In the genomic region with DNA sequence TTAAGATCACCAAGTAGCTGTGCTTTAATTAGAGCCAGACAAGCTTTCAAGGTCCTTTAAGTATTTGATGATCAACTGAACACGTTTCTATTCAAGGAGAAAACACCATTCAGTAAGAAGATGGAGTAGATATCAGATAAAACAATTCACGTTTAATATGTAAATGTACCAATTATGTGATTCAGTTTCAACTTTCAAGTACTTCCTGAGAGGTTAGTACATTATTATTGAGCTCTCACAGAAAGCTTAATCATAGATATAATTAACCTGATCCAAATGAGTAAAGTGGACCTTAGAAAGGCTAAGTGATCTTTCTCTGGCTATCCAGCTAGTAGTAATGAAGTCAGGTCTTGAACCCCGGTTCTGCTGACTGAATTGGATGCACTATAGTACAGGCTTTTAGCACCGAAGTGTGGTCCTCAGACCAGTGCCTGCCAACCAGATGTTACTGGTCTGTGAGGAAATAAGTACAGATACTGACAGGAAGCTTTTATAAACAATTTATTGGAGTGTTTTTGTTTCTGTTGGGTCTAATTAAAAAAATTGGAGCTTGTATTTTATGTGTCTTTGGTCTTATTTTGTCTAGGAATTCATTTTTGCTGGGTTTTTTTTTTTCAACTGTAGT, we compare ENCODE assay signal across 17 cellular contexts.
DNase-seq lines count a peak whose midpoint lies in the region; ATAC-seq, FAIRE-seq and TF ChIP-seq lines count a peak whose summit lies in the region.
"Had no signal": no experiment of that assay in that cellular context is flagged by ENCODE, and none has a peak within 500 bp of the region (broad histone marks: within the 10 kb centered on the region; RNA-seq: fewer than 3 reads in every experiment).

No MANE protein-coding gene starts in this region.

- H3K27me3 Mint-ChIP-seq in activated naive CD8-positive, alpha-beta T cell: no peaks in the 10 kb centered on the region
- no peaks in the 10 kb centered on the region for H3K27me3 Mint-ChIP-seq in memory B cell
- H3K27me3 Mint-ChIP-seq: activated naive CD8-positive, alpha-beta T cell treated with anti-CD3 and anti-CD28 coated beads, Interleukin-2, amount 10 ng/mL, durations not matched to agents 7 days and 5 days; CD8-positive, alpha-beta memory T cell had no signal

- peak overlapping the region; percentile 86 for H3K27ac Mint-ChIP-seq in activated naive CD8-positive, alpha-beta T cell
- peak overlapping the region; percentile 67 for H3K27ac Mint-ChIP-seq in memory B cell
- H3K27ac Mint-ChIP-seq: activated naive CD8-positive, alpha-beta T cell treated with anti-CD3 and anti-CD28 coated beads, Interleukin-2, amount 10 ng/mL, durations not matched to agents 7 days and 5 days; stimulated activated effector memory CD8-positive, alpha-beta T cell treated with anti-CD3 and anti-CD28 coated beads, Interleukin-12 subunit alpha, Interleukin-12 subunit beta, amount 100 ng/mL, for 72 hours had no signal

- peaks cover 47% of the 10 kb centered on the region for H3K4me1 Mint-ChIP-seq in activated naive CD8-positive, alpha-beta T cell (ENCODE audit: low read depth)
- H3K4me1 Mint-ChIP-seq in memory B cell: peaks cover 24% of the 10 kb centered on the region
- H3K4me1 Mint-ChIP-seq: stimulated activated effector memory CD8-positive, alpha-beta T cell treated with anti-CD3 and anti-CD28 coated beads, Interleukin-12 subunit alpha, Interleukin-12 subunit beta, amount 100 ng/mL, for 72 hours had no signal

- no peak for DNase-seq in D721Med (ENCODE audit: insufficient read length, low spot score)
- DNase-seq in memory B cell (ENCODE audit: low spot score in 2 of 2): no peak
- no peak for DNase-seq in NCI-H510A (lab: John Stamatoyannopoulos, UW)
- DNase-seq: activated CD4-positive, alpha-beta T cell treated with anti-CD3 and anti-CD28 coated beads, Interleukin-2, amount 50 U/mL, for 48 hours; activated naive CD8-positive, alpha-beta T cell treated with anti-CD3 and anti-CD28 coated beads, Interleukin-2, amount 10 ng/mL, durations not matched to agents 7 days and 5 days; CD8-positive, alpha-beta memory T cell; retina; stimulated activated CD4-positive, alpha-beta T cell treated with anti-CD3 and anti-CD28 coated beads, Interleukin-4, amount 100 ng/mL, for 1 hour; T-helper 2 cell had no signal

- H3K9me3 Mint-ChIP-seq in activated naive CD8-positive, alpha-beta T cell (ENCODE audit: low read depth): no peaks in the 10 kb centered on the region
- no peaks in the 10 kb centered on the region for H3K9me3 Mint-ChIP-seq in memory B cell
- H3K9me3 Mint-ChIP-seq: activated naive CD8-positive, alpha-beta T cell treated with anti-CD3 and anti-CD28 coated beads, Interleukin-2, amount 10 ng/mL, durations not matched to agents 7 days and 5 days; CD8-positive, alpha-beta memory T cell; stimulated activated effector memory CD8-positive, alpha-beta T cell treated with anti-CD3 and anti-CD28 coated beads, Interleukin-12 subunit alpha, Interleukin-12 subunit beta, amount 100 ng/mL, for 72 hours had no signal

- H3K36me3 Mint-ChIP-seq in activated naive CD8-positive, alpha-beta T cell: peaks cover 4% of the 10 kb centered on the region
- H3K36me3 Mint-ChIP-seq in memory B cell: peaks cover 14% of the 10 kb centered on the region

- ATAC-seq in memory B cell (ENCODE audit: low read depth) (no peak), HG03108 (IDR thresholded peaks at IDR 0.05; ENCODE audit: unreplicated experiment) (no peak), HG02763 (IDR thresholded peaks at IDR 0.05; ENCODE audit: unreplicated experiment) (no peak), GM21786 (IDR thresholded peaks at IDR 0.05; ENCODE audit: unreplicated experiment) (no peak)
- ATAC-seq: Panc1; stimulated activated effector memory CD8-positive, alpha-beta T cell treated with anti-CD3 and anti-CD28 coated beads, Interleukin-12 subunit alpha, Interleukin-12 subunit beta, amount 100 ng/mL, for 72 hours had no signal

- FAIRE-seq in D721Med (lab: Jason Lieb, UNC): peak; percentile 80

- TF ChIP-seq CTCF in C4-2B (conservative IDR thresholded peaks at IDR 0.05) (no peak), D721Med (IDR thresholded peaks at IDR 0.05; ENCODE audit: insufficient read depth, missing control alignments) (no peak)

- no peak overlapping the region for H3K4me3 Mint-ChIP-seq in activated naive CD8-positive, alpha-beta T cell
- H3K4me3 Mint-ChIP-seq in memory B cell: no peak overlapping the region
- H3K4me3 Mint-ChIP-seq: activated naive CD8-positive, alpha-beta T cell treated with anti-CD3 and anti-CD28 coated beads, Interleukin-2, amount 10 ng/mL, durations not matched to agents 7 days and 5 days; CD8-positive, alpha-beta memory T cell; stimulated activated effector memory CD8-positive, alpha-beta T cell treated with anti-CD3 and anti-CD28 coated beads, Interleukin-12 subunit alpha, Interleukin-12 subunit beta, amount 100 ng/mL, for 72 hours had no signal

- peak overlapping the region; percentile 37; the same call in 1 of the 2 replicates for H3K27ac ChIP-seq in C4-2B
- H3K27ac ChIP-seq: epithelial cell of prostate had no signal
